Comparison of ENCODE assay signal across 8 cellular contexts in the genomic region with DNA sequence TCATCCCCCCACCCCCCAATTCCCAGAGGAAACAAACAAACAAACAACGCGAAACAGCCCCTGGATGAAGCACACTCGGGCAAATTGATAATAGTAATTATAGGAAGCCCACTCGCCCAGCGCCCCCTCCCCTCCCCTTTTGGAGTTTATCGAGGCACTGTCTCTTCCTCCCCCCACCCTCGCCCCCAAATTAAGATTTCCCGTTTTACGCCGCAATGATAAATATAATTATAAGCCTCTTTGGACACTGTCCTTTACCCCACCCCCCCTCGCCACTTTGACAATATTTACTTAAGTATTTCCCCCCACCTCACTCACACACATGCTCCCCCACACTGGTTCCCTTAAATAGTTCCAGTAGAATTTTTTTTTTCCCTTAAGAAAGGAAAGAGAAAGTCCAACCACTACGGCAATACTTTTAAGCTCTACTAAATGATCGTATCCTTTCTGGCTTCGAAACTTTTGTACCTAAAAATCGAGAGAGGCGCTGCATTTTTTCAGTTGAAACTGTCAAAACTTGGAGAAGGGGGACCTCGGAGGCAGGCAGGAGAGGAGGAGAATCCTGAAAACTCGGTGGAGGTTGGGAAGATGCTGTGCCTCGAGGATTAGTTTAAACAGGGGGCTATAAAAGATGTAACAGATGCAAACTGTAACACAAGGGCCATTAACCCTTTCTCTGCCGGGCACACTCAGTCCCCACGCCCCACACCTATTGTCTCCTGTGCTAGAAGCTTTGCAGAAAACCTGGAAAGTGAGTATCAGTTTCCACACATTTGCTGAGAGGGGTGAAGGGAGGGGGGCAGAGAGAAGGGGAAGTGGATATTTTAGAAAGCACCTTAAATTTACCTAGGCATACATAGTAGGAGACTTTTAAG. TPM values are rescaled to one million over a fixed set of nuclear protein-coding genes. Genes with fewer than 3 reads are reported as not detected.
DNase-seq lines count a peak whose midpoint lies in the region; ATAC-seq and TF ChIP-seq lines count a peak whose summit lies in the region.

No MANE protein-coding gene starts in this region.

- intact Hi-C loops in PC-9 (cut with micrococcal nuclease; ENCODE audit: unreplicated experiment) (no loop called here), psoas muscle (cut with DNase I) (loop anchor here in 1 of 2 donors (5.0 to 10.0 kb wide), 3 partner anchors 113 to 363 kb away; a partner anchor contains a TSS)

- H3K9me2 ChIP-seq in PC-9 (ENCODE audit: insufficient read depth): no peaks in the 10 kb centered on the region

- peak overlapping the region; percentile 90 for H3K4me2 ChIP-seq in PC-9
- H3K4me2 ChIP-seq in fibroblast of lung (ENCODE audit: extremely low read depth, insufficient read depth, low read length): peak overlapping the region; percentile 73

- H3K4me3 ChIP-seq in GM12865 (ENCODE audit: low read depth, low read length) (peak overlapping the region; percentile 76), PC-9 (peak overlapping the region; percentile 78), fibroblast of lung (replicated peaks in 1 of 4; ENCODE audit: control extremely low read depth in 1 of 4, insufficient read depth in 1 of 4, low read depth in 3 of 4, low read length in 4 of 4) (peak overlapping the region; percentile 50 to 79 (median 73)), psoas muscle (peak overlapping the region; percentile 89)

- H3K79me2 ChIP-seq in PC-9 (ENCODE audit: low read depth) (no peaks in the 10 kb centered on the region), fibroblast of lung (ENCODE audit: control insufficient read depth, insufficient read depth, low read length) (peaks cover 62% of the 10 kb centered on the region)

- H3K27me3 ChIP-seq in PC-9 (ENCODE audit: insufficient read depth, low read depth) (peaks cover 10% of the 10 kb centered on the region; the same call in 1 of the 2 replicates), fibroblast of lung (ENCODE audit: control insufficient read depth, insufficient read depth, low read length) (no peaks in the 10 kb centered on the region), psoas muscle (ENCODE audit: insufficient read depth in 3 of 3, low read length in 2 of 3) (no peaks in the 10 kb centered on the region), foreskin keratinocyte (peaks cover 97% of the 10 kb centered on the region)

- H2AFZ ChIP-seq in PC-9: peak overlapping the region; percentile 90; the same call in 1 of the 2 replicates
- no peak overlapping the region for H2AFZ ChIP-seq in fibroblast of lung (ENCODE audit: low read length)

- no peak overlapping the region for H3K27ac ChIP-seq in PC-9
- H3K27ac ChIP-seq in fibroblast of lung (ENCODE audit: insufficient read depth, low read length): peak overlapping the region; percentile 98
- peak overlapping the region; percentile 96 for H3K27ac ChIP-seq in psoas muscle
- H3K27ac ChIP-seq in foreskin keratinocyte: no peak overlapping the region

- WGBS in psoas muscle, 3 donors: 1% methylated on average over 21 of the region's 21 CpGs

- peak overlapping the region; percentile 97 for H3K9ac ChIP-seq in fibroblast of lung (ENCODE audit: insufficient read depth, low read length)

- H3K4me1 ChIP-seq in PC-9 (replicated peaks; ENCODE audit: insufficient read depth) (no peaks in the 10 kb centered on the region), fibroblast of lung (ENCODE audit: control insufficient read depth, extremely low read depth, insufficient read depth, low read length) (peaks cover 6% of the 10 kb centered on the region), psoas muscle (peaks cover 16% of the 10 kb centered on the region), foreskin keratinocyte (peaks cover 3% of the 10 kb centered on the region)

- TF ChIP-seq CTCF in GM12865 (IDR thresholded peaks at IDR 0.05; ENCODE audit: insufficient read depth, low read depth, low read length, missing control alignments) (no peak), PC-9 (conservative IDR thresholded peaks at IDR 0.05) (no peak), fibroblast of lung (conservative IDR thresholded peaks at IDR 0.05 in 1 of 2, IDR thresholded peaks at IDR 0.05 in 1 of 2; ENCODE audit: low read depth in 1 of 2, low read length in 2 of 2) (no peak), psoas muscle (IDR thresholded peaks at IDR 0.05) (no peak), foreskin keratinocyte (conservative IDR thresholded peaks at IDR 0.05) (no peak)

- H3K36me3 ChIP-seq in PC-9 (ENCODE audit: low read depth) (no peaks in the 10 kb centered on the region), fibroblast of lung (ENCODE audit: control insufficient read depth, insufficient read depth, low read length) (no peaks in the 10 kb centered on the region), psoas muscle (ENCODE audit: insufficient read depth in 1 of 2, low read depth in 1 of 2) (no peaks in the 10 kb centered on the region)

- POLR2A ChIA-PET in PC-9 (lab: Charles Lee; ENCODE audit: unreplicated experiment): no interaction called here

- H3F3A ChIP-seq in PC-9 (ENCODE audit: insufficient read depth, low read depth): no peaks in the 10 kb centered on the region

- no peak for ATAC-seq in psoas muscle
- no peak for ATAC-seq in HG02840 (IDR thresholded peaks at IDR 0.05; ENCODE audit: low FRiP score, unreplicated experiment)
- no peak for ATAC-seq in foreskin keratinocyte

- no TSS peak for BruUV-seq in PC-9 (replicated peaks; lab: Mats Ljungman, UMichigan)

- CTCF ChIA-PET in PC-9 (lab: Charles Lee): interaction anchor here (0.6 kb wide), 1 partner anchor 1105 kb away, joined by 4 read pairs; no protein-coding TSS in a partner anchor

- H4K20me1 ChIP-seq in PC-9 (ENCODE audit: insufficient read depth): no peaks in the 10 kb centered on the region
- H4K20me1 ChIP-seq in fibroblast of lung (ENCODE audit: control insufficient read depth, extremely low read depth, insufficient read depth, low read length): no peaks in the 10 kb centered on the region

- DNase-seq in GM12865 (ENCODE audit: low read depth): no peak
- no peak for DNase-seq in PC-9
- DNase-seq in fibroblast of lung (ENCODE audit: low read depth in 2 of 2): peak; percentile 48 to 53
- DNase-seq in psoas muscle: no peak
- no peak for DNase-seq in NCI-H2081 treated with DMSO at 0.1 percent for 48 hours (lab: John Stamatoyannopoulos, UW)
- DNase-seq in activated T-cell treated with anti-CD3 and anti-CD28 coated beads for 4 hours: no peak
- DNase-seq in foreskin keratinocyte: no peak

- H3K9me3 ChIP-seq in PC-9 (ENCODE audit: insufficient read depth, low read depth) (no peaks in the 10 kb centered on the region), fibroblast of lung (ENCODE audit: control insufficient read depth, insufficient read depth, low read depth, low read length) (no peaks in the 10 kb centered on the region), psoas muscle (no peaks in the 10 kb centered on the region)

RNA-seq across cellular contexts. Expression of a gene that starts 1.9 kb away (rescaled TPM):
- total RNA-seq in PC-9 (2021): 0.09 and 0.95 TPM in 2 replicates
- total RNA-seq in fibroblast of lung: 68.8 and 91.0 TPM in 2 replicates
- polyA plus RNA-seq in fibroblast of lung: 62.7 and 130 TPM in 2 replicates
- 35.8 and 75.9 TPM in 2 replicates for polyA plus RNA-seq in fibroblast of lung (2012)
- 89.0 and 128 TPM in 2 replicates for polyA minus RNA-seq in fibroblast of lung (ENCODE audit: low replicate concordance)
- 10 to 100 TPM; 23.3 to 48.7 (median 37.9) TPM for total RNA-seq in psoas muscle
- 10 to 100 TPM; 11.6 to 18.1 (median 11.7) TPM for polyA plus RNA-seq in psoas muscle
- 0.03 and 0.11 TPM in 2 replicates for total RNA-seq in foreskin keratinocyte
- 0.08 TPM in 2 replicates for polyA plus RNA-seq in foreskin keratinocyte

Comparison
In these comparisons a context has a peak if more than half of its experiments do, and no peak if none do; other contexts are left out.
1. DNase-seq: peak in fibroblast of lung (2 of 2); none in GM12865 (single experiment), PC-9 (0 of 2), psoas muscle (0 of 2), NCI-H2081 treated with DMSO at 0.1 percent for 48 hours (single experiment), activated T-cell treated with anti-CD3 and anti-CD28 coated beads for 4 hours (single experiment) and foreskin keratinocyte (0 of 2).
2. H3K27ac ChIP-seq: peak in fibroblast of lung (single experiment) and psoas muscle (single experiment); none in PC-9 (single experiment) and foreskin keratinocyte (single experiment).
3. RNA of a gene that starts 1.9 kb away (total RNA-seq): 68.8 to 91.0 TPM in fibroblast of lung and 23.3 to 48.7 TPM in psoas muscle; 0.03 to 0.11 TPM in foreskin keratinocyte and 0.09 to 0.95 TPM in PC-9; every median in the first group is over 10 times any median in the second.
4. Peak in every context shown above with its lines, with median percentiles within 50 percentile points of each other: H3K4me3 ChIP-seq.